1 cellular context compared by ENCODE assay signal in the genomic region with DNA sequence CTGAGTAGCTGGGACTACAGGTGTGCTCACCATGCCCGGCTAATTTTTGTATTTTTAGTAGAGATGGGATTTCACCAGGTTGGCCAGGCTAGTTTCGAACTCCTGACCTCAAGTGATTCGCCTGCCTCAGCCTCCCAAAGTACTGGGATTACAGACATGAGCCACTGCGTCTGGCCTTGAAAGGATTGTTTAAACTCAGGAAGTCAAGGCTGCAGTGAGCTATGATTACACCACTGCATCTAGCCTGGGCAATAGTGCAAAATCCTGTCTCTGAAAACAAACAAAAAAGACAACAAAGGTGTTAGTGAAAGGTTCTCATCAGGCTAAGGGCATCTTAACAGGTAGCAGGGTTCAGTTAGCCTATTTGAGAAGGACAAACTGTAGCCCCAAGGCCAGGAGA.
TF ChIP-seq lines count a peak whose summit lies in the region.

No MANE protein-coding gene starts in this region.

TF ChIP-seq in HepG2, 621 proteins besides CTCF, POLR2A, EP300 and RAD21 (continued from another document and continues in another):
- TF ChIP-seq PAWR (CRISPR knock-in tag; IDR thresholded peaks at IDR 0.05; ENCODE audit: borderline replicate concordance) (no peak), REPIN1 (CRISPR knock-in tag; IDR thresholded peaks at IDR 0.05; ENCODE audit: borderline replicate concordance, low read depth) (no peak; the same call in 1 of the 2 replicates), ZNF703 (CRISPR knock-in tag; IDR thresholded peaks at IDR 0.05; ENCODE audit: borderline replicate concordance) (no peak), CBX5 (CRISPR knock-in tag; IDR thresholded peaks at IDR 0.05; ENCODE audit: borderline replicate concordance) (no peak), RARA (CRISPR knock-in tag; IDR thresholded peaks at IDR 0.05) (peak; percentile 61), TBX3 (IDR thresholded peaks at IDR 0.05; ENCODE audit: borderline replicate concordance) (peak; percentile 50; the same call in 1 of the 2 replicates), EED (CRISPR knock-in tag; IDR thresholded peaks at IDR 0.05) (no peak), ELF3 (CRISPR knock-in tag; IDR thresholded peaks at IDR 0.05) (0 out of 2 replicates have a peak, but pooled peaks have one; percentile 9), IKZF1 (IDR thresholded peaks at IDR 0.05) (no peak), HES4 (CRISPR knock-in tag; IDR thresholded peaks at IDR 0.05; ENCODE audit: borderline replicate concordance) (no peak), SOX5 (CRISPR knock-in tag; IDR thresholded peaks at IDR 0.05; ENCODE audit: borderline replicate concordance) (peak; percentile 56), RXRB (CRISPR knock-in tag; IDR thresholded peaks at IDR 0.05; ENCODE audit: borderline replicate concordance) (0 out of 2 replicates have a peak, but pooled peaks have one; percentile 33), ZNF878 (CRISPR knock-in tag; IDR thresholded peaks at IDR 0.05) (0 out of 2 replicates have a peak, but pooled peaks have one; percentile 27), ZBTB1 (CRISPR knock-in tag; IDR thresholded peaks at IDR 0.05; ENCODE audit: borderline replicate concordance) (no peak), POLR2AphosphoS2 (IDR thresholded peaks at IDR 0.05; ENCODE audit: low read depth, low read length) (no peak), NCOA1 (CRISPR knock-in tag; IDR thresholded peaks at IDR 0.05) (no peak), ZMAT3 (CRISPR knock-in tag; conservative IDR thresholded peaks at IDR 0.05) (no peak), GATA4 (IDR thresholded peaks at IDR 0.05; ENCODE audit: borderline replicate concordance, low read depth) (no peak), ZNF331 (CRISPR knock-in tag; IDR thresholded peaks at IDR 0.05) (no peak), FOXC1 (CRISPR knock-in tag; IDR thresholded peaks at IDR 0.05; ENCODE audit: borderline replicate concordance) (no peak), ZNF234 (CRISPR knock-in tag; conservative IDR thresholded peaks at IDR 0.05) (no peak), ZNF143 (CRISPR knock-in tag; IDR thresholded peaks at IDR 0.05) (no peak), ZNF335 (CRISPR knock-in tag; IDR thresholded peaks at IDR 0.05) (no peak), ATAD3A (CRISPR knock-in tag; IDR thresholded peaks at IDR 0.05) (no peak), ZKSCAN1 (IDR thresholded peaks at IDR 0.05; ENCODE audit: low read length) (no peak), ZNF598 (CRISPR knock-in tag; IDR thresholded peaks at IDR 0.05; ENCODE audit: borderline replicate concordance) (no peak), ZMYM3 (CRISPR knock-in tag; IDR thresholded peaks at IDR 0.05) (peak; percentile 83), MIXL1 (CRISPR knock-in tag; IDR thresholded peaks at IDR 0.05) (no peak), ZNF34 (CRISPR knock-in tag; IDR thresholded peaks at IDR 0.05; ENCODE audit: borderline replicate concordance) (no peak), ZNF264 (CRISPR knock-in tag; IDR thresholded peaks at IDR 0.05) (no peak), HDAC1 (CRISPR knock-in tag; IDR thresholded peaks at IDR 0.05) (0 out of 2 replicates have a peak, but pooled peaks have one; percentile 19), SAP130 (CRISPR knock-in tag; IDR thresholded peaks at IDR 0.05; ENCODE audit: low read depth) (peak; percentile 16; the same call in 1 of the 2 replicates), MAF1 (CRISPR knock-in tag; IDR thresholded peaks at IDR 0.05; ENCODE audit: borderline replicate concordance) (no peak), MLX (CRISPR knock-in tag; IDR thresholded peaks at IDR 0.05) (no peak), FOSL1 (CRISPR knock-in tag; IDR thresholded peaks at IDR 0.05; ENCODE audit: borderline replicate concordance) (no peak), FOXP1 (IDR thresholded peaks at IDR 0.05) (0 out of 2 replicates have a peak, but pooled peaks have one; percentile 28), FOXP1 (CRISPR knock-in tag; IDR thresholded peaks at IDR 0.05) (peak; percentile 70), ZNF281 (CRISPR knock-in tag; IDR thresholded peaks at IDR 0.05; ENCODE audit: borderline replicate concordance) (no peak), ZNF776 (CRISPR knock-in tag; IDR thresholded peaks at IDR 0.05) (no peak), ZSCAN31 (CRISPR knock-in tag; IDR thresholded peaks at IDR 0.05; ENCODE audit: low read depth) (no peak), SNAPC5 (CRISPR knock-in tag; IDR thresholded peaks at IDR 0.05; ENCODE audit: borderline replicate concordance) (no peak), SRSF1 (optimal IDR thresholded peaks at IDR 0.05; ENCODE audit: low read depth, low read length) (no peak), ZNF720 (CRISPR knock-in tag; IDR thresholded peaks at IDR 0.05) (no peak), RXRA (CRISPR knock-in tag; IDR thresholded peaks at IDR 0.05) (peak; percentile 31; the same call in 1 of the 2 replicates), ZNF761 (CRISPR knock-in tag; conservative IDR thresholded peaks at IDR 0.05) (no peak), CEBPB (IDR thresholded peaks at IDR 0.05; ENCODE audit: borderline replicate concordance, low read depth, low read length) (peak; percentile 33; the same call in 1 of the 2 replicates), HNF4A (CRISPR knock-in tag; IDR thresholded peaks at IDR 0.05) (peak; percentile 59; the same call in 1 of the 2 replicates), SMAD1 (CRISPR knock-in tag; IDR thresholded peaks at IDR 0.05; ENCODE audit: borderline replicate concordance, low read depth) (no peak), ZBTB3 (CRISPR knock-in tag; IDR thresholded peaks at IDR 0.05; ENCODE audit: borderline replicate concordance, low read depth) (peak; percentile 57; the same call in 1 of the 2 replicates), ZFP62 (CRISPR knock-in tag; IDR thresholded peaks at IDR 0.05) (no peak), HBP1 (CRISPR knock-in tag; IDR thresholded peaks at IDR 0.05; ENCODE audit: low read depth) (no peak), ZNF558 (CRISPR knock-in tag; IDR thresholded peaks at IDR 0.05; ENCODE audit: borderline replicate concordance) (no peak)
- TF ChIP-seq, protein P1, sequence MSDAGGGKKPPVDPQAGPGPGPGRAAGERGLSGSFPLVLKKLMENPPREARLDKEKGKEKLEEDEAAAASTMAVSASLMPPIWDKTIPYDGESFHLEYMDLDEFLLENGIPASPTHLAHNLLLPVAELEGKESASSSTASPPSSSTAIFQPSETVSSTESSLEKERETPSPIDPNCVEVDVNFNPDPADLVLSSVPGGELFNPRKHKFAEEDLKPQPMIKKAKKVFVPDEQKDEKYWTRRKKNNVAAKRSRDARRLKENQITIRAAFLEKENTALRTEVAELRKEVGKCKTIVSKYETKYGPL (CRISPR knock-in tag; IDR thresholded peaks at IDR 0.05): no peak
- TF ChIP-seq, protein P2, sequence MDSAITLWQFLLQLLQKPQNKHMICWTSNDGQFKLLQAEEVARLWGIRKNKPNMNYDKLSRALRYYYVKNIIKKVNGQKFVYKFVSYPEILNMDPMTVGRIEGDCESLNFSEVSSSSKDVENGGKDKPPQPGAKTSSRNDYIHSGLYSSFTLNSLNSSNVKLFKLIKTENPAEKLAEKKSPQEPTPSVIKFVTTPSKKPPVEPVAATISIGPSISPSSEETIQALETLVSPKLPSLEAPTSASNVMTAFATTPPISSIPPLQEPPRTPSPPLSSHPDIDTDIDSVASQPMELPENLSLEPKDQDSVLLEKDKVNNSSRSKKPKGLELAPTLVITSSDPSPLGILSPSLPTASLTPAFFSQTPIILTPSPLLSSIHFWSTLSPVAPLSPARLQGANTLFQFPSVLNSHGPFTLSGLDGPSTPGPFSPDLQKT (CRISPR knock-in tag; IDR thresholded peaks at IDR 0.05; ENCODE audit: borderline replicate concordance): no peak
- TF ChIP-seq, protein P3, sequence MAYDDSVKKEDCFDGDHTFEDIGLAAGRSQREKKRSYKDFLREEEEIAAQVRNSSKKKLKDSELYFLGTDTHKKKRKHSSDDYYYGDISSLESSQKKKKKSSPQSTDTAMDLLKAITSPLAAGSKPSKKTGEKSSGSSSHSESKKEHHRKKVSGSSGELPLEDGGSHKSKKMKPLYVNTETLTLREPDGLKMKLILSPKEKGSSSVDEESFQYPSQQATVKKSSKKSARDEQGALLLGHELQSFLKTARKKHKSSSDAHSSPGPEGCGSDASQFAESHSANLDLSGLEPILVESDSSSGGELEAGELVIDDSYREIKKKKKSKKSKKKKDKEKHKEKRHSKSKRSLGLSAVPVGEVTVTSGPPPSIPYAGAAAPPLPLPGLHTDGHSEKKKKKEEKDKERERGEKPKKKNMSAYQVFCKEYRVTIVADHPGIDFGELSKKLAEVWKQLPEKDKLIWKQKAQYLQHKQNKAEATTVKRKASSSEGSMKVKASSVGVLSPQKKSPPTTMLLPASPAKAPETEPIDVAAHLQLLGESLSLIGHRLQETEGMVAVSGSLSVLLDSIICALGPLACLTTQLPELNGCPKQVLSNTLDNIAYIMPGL (CRISPR knock-in tag; IDR thresholded peaks at IDR 0.05; ENCODE audit: borderline replicate concordance in 1 of 2, low read depth in 1 of 2): no peak
- TF ChIP-seq, protein P4, sequence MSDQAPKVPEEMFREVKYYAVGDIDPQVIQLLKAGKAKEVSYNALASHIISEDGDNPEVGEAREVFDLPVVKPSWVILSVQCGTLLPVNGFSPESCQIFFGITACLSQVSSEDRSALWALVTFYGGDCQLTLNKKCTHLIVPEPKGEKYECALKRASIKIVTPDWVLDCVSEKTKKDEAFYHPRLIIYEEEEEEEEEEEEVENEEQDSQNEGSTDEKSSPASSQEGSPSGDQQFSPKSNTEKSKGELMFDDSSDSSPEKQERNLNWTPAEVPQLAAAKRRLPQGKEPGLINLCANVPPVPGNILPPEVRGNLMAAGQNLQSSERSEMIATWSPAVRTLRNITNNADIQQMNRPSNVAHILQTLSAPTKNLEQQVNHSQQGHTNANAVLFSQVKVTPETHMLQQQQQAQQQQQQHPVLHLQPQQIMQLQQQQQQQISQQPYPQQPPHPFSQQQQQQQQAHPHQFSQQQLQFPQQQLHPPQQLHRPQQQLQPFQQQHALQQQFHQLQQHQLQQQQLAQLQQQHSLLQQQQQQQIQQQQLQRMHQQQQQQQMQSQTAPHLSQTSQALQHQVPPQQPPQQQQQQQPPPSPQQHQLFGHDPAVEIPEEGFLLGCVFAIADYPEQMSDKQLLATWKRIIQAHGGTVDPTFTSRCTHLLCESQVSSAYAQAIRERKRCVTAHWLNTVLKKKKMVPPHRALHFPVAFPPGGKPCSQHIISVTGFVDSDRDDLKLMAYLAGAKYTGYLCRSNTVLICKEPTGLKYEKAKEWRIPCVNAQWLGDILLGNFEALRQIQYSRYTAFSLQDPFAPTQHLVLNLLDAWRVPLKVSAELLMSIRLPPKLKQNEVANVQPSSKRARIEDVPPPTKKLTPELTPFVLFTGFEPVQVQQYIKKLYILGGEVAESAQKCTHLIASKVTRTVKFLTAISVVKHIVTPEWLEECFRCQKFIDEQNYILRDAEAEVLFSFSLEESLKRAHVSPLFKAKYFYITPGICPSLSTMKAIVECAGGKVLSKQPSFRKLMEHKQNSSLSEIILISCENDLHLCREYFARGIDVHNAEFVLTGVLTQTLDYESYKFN (CRISPR knock-in tag; conservative IDR thresholded peaks at IDR 0.05): peak; percentile 56
- TF ChIP-seq, protein P5, sequence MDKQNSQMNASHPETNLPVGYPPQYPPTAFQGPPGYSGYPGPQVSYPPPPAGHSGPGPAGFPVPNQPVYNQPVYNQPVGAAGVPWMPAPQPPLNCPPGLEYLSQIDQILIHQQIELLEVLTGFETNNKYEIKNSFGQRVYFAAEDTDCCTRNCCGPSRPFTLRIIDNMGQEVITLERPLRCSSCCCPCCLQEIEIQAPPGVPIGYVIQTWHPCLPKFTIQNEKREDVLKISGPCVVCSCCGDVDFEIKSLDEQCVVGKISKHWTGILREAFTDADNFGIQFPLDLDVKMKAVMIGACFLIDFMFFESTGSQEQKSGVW (CRISPR knock-in tag; IDR thresholded peaks at IDR 0.05; ENCODE audit: borderline replicate concordance): no peak
- TF ChIP-seq, protein P6, sequence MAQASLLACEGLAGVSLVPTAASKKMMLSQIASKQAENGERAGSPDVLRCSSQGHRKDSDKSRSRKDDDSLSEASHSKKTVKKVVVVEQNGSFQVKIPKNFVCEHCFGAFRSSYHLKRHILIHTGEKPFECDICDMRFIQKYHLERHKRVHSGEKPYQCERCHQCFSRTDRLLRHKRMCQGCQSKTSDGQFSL (CRISPR knock-in tag; IDR thresholded peaks at IDR 0.05): no peak
- TF ChIP-seq, protein P7, sequence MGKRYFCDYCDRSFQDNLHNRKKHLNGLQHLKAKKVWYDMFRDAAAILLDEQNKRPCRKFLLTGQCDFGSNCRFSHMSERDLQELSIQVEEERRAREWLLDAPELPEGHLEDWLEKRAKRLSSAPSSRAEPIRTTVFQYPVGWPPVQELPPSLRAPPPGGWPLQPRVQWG (CRISPR knock-in tag; IDR thresholded peaks at IDR 0.05; ENCODE audit: borderline replicate concordance, low read depth): no peak
